In genomic region chr3:193978030-193978429, GRCh38 we compare ENCODE assay signal across 15 cellular contexts.
"Had no signal": no experiment of that assay in that cellular context is flagged by ENCODE, and none has a peak within 500 bp of the region (broad histone marks: within the 10 kb centered on the region; RNA-seq: fewer than 3 reads in every experiment).

No MANE protein-coding gene starts in this region.

- DNase-seq: activated CD4-positive, alpha-beta T cell treated with anti-CD3 and anti-CD28 coated beads for 1 hour; activated CD4-positive, alpha-beta T cell treated with anti-CD3 and anti-CD28 coated beads, Interleukin-2, amount 50 U/mL, for 1 hour; activated CD8-positive, alpha-beta T cell treated with anti-CD3 and anti-CD28 coated beads, Interleukin-2, amount 10 ng/mL, durations not matched to agents 7 days and 5 days; activated gamma-delta T cell; activated naive CD4-positive, alpha-beta T cell treated with anti-CD3 and anti-CD28 coated beads, Interleukin-2, amount 50 U/mL, for 16 hours; activated naive CD8-positive, alpha-beta T cell treated with anti-CD3 and anti-CD28 coated beads, Interleukin-2, amount 50 U/mL, for 24 hours; effector CD4-positive, alpha-beta T cell; naive thymus-derived CD8-positive, alpha-beta T cell; spleen; stimulated activated CD4-positive, alpha-beta T cell treated with anti-CD3 and anti-CD28 coated beads, Interleukin-4, amount 100 ng/mL, for 1 hour; stimulated activated naive CD4-positive, alpha-beta T cell treated with Interleukin-2 at 50 U/mL for 16 hours; T-helper 9 cell; upper lobe of left lung had no signal

- ATAC-seq: activated CD8-positive, alpha-beta T cell treated with anti-CD3 and anti-CD28 coated beads, Interleukin-2, amount 10 ng/mL, durations not matched to agents 7 days and 5 days; activated naive CD8-positive, alpha-beta T cell treated with anti-CD3 and anti-CD28 coated beads, Interleukin-2, amount 50 U/mL, for 24 hours; naive thymus-derived CD8-positive, alpha-beta T cell had no signal

- H3K36me3 ChIP-seq: cardiac muscle cell, lower lobe of right lung, spleen, upper lobe of left lung had no signal

- H3K4me3 ChIP-seq: cardiac muscle cell, lower lobe of right lung, spleen, upper lobe of left lung had no signal

- H3K9me3 ChIP-seq: lower lobe of right lung, spleen, upper lobe of left lung had no signal

- H3K27ac ChIP-seq: cardiac muscle cell, lower lobe of right lung, spleen, upper lobe of left lung had no signal

- H3K27me3 ChIP-seq: cardiac muscle cell, upper lobe of left lung had no signal
